In genomic region chr17:5419959-5420653, GRCh38 we compare ENCODE assay signal across 8 cellular contexts. TPM values are rescaled to one million over a fixed set of nuclear protein-coding genes. Genes with fewer than 3 reads are reported as not detected.
DNase-seq lines count a peak whose midpoint lies in the region; ATAC-seq lines count a peak whose summit lies in the region.

TSS of gene RPAIN (plus strand) at chr17:5420182. CDS start at chr17:5420211, 29 bp downstream.

- H3K27ac ChIP-seq in cingulate gyrus (ENCODE audit: low read depth, low read length): peak within 1 kb of the TSS; percentile 85

- DNase-seq in AG08395 (ENCODE audit: low spot score): peak; percentile 87
- DNase-seq in NCI-H345 treated with DMSO at 0.1 percent for 48 hours (lab: John Stamatoyannopoulos, UW; ENCODE audit: unreplicated experiment): peak; percentile 91
- DNase-seq in left lobe of liver (ENCODE audit: low spot score): peak; percentile 94
- DNase-seq in stimulated activated CD4-positive, alpha-beta T cell treated with anti-CD3 and anti-CD28 coated beads, Interleukin-2, amount 100 ng/mL, for 48 hours: peak; percentile 72 to 76

- ATAC-seq in GM18907 (IDR thresholded peaks at IDR 0.05; ENCODE audit: unreplicated experiment): peak; percentile 67
- peak; percentile 54 for ATAC-seq in HG03139 (IDR thresholded peaks at IDR 0.05; ENCODE audit: unreplicated experiment)
- ATAC-seq in activated CD4-positive, CD25-positive, alpha-beta regulatory T cell treated with anti-CD3 and anti-CD28 coated beads, Interleukin-2, amount 50 U/mL, for 24 hours: peak; percentile 70 to 73
- peak; percentile 82 for ATAC-seq in left lobe of liver

RNA-seq across cellular contexts. Expression of gene RPAIN, which starts in this region (rescaled TPM):
- total RNA-seq in left lobe of liver: 15.6 TPM

Comparison
In these comparisons a context has a peak if more than half of its experiments do, and no peak if none do; other contexts are left out.
1. Peak in every context shown above with its lines: DNase-seq, ATAC-seq and H3K27ac ChIP-seq.